Comparison of ENCODE assay signal across 20 cellular contexts in the genomic region with DNA sequence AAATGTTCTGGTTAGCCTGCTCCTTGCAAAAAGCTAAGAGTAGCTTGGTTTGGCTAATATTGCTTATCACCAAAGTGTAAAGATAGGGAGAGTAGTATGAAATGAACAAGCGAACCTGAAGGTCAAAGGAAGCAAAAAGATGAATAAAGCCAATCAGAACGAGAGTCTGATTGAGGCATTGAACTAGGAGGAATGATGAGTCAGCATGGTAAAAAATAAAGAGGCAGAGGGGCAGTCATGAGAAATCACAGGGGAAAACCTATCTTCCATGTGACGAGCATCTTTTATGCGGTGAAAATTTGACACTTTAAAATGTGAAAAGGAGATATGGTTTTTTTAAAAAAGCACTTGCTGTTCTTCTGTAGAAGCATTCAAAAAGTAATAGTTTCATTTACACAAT.
A peak's percentile ranks its signal among the peaks of the same experiment; 100 is the strongest.
DNase-seq lines count a peak whose midpoint lies in the region; ATAC-seq, FAIRE-seq and TF ChIP-seq lines count a peak whose summit lies in the region.
"Had no signal": no experiment of that assay in that cellular context is flagged by ENCODE, and none has a peak within 500 bp of the region (broad histone marks: within the 10 kb centered on the region; RNA-seq: fewer than 3 reads in every experiment).

No MANE protein-coding gene starts in this region.

- intact Hi-C loops in K562 (cut with micrococcal nuclease), result no loop called here

- H3K4me1 ChIP-seq in A549 (no peaks in the 10 kb centered on the region), GM23338 (ENCODE audit: insufficient read depth) (no peaks in the 10 kb centered on the region), K562 (replicated peaks in 1 of 2; ENCODE audit: control insufficient read depth in 2 of 2, insufficient read depth in 2 of 2, low read length in 2 of 2) (no peaks in the 10 kb centered on the region)
- H3K4me1 ChIP-seq: BLaER1 treated with 17β-estradiol and CSF1 and Interleukin-3, amounts not matched to agents 10 nM and 100 nM; Caco-2 had no signal

- TF ChIP-seq CTCF in A549 (IDR thresholded peaks at IDR 0.05), result no peak
- TF ChIP-seq CTCF in GM23338 (conservative IDR thresholded peaks at IDR 0.05; ENCODE audit: low read depth in 2 of 2), result no peak
- no peak for TF ChIP-seq CTCF in K562 (IDR thresholded peaks at IDR 0.05 in 2 of 3, conservative IDR thresholded peaks at IDR 0.05 in 1 of 3; ENCODE audit: insufficient read depth in 2 of 3, low read depth in 1 of 3, low read length in 3 of 3)

- TF ChIP-seq RAD21 in A549 (conservative IDR thresholded peaks at IDR 0.05 in 1 of 2, IDR thresholded peaks at IDR 0.05 in 1 of 2) (no peak), K562 (CRISPR knock-in tag; conservative IDR thresholded peaks at IDR 0.05 in 1 of 2, IDR thresholded peaks at IDR 0.05 in 1 of 2) (no peak)

- DNase-seq in A549 (ENCODE audit: low read depth in 1 of 2, low spot score in 1 of 2) (no peak), GM23338 (ENCODE audit: low spot score) (no peak), K562 (ENCODE audit: extremely low read depth in 1 of 4, low spot score in 3 of 4) (no peak), NCI-H526 (lab: John Stamatoyannopoulos, UW) (no peak)
- DNase-seq in activated T-cell treated with anti-CD3 and anti-CD28 coated beads, Interleukin-2, amount 50 U/mL, for 4 hours, result no peak
- DNase-seq: 8988T; AML-193; Caco-2; Calu3; CD4-positive, alpha-beta T cell; CD8-positive, alpha-beta T cell; DMS79 treated with DMSO at 0.1 percent for 48 hours; GF-D8 had no signal

- H3K9me1 ChIP-seq in K562 (ENCODE audit: control insufficient read depth, insufficient read depth, low read length), result no peaks in the 10 kb centered on the region

- H4K20me1 ChIP-seq in GM23338 (replicated peaks; ENCODE audit: insufficient read depth) (no peaks in the 10 kb centered on the region), K562 (replicated peaks; ENCODE audit: control insufficient read depth, insufficient read depth, low read length) (no peaks in the 10 kb centered on the region)
- H4K20me1 ChIP-seq: BLaER1 treated with 17β-estradiol and CSF1 and Interleukin-3, amounts not matched to agents 10 nM and 100 nM had no signal

- peaks cover 22% of the 10 kb centered on the region for H3K9me3 Mint-ChIP-seq in GM23338
- peaks cover 11% of the 10 kb centered on the region for H3K9me3 Mint-ChIP-seq in activated T-cell treated with anti-CD3 and anti-CD28 coated beads, Interleukin-2, amount 50 U/mL, for 4 hours

- no peak for TF ChIP-seq POLR2A in A549 (IDR thresholded peaks at IDR 0.05; ENCODE audit: low read length)
- TF ChIP-seq POLR2A in K562 (conservative IDR thresholded peaks at IDR 0.05), result no peak

- TF ChIP-seq EP300 in A549 (IDR thresholded peaks at IDR 0.05) (no peak), K562 (IDR thresholded peaks at IDR 0.05; ENCODE audit: low read length) (no peak)

- CTCF ChIA-PET in A549 (lab: Yijun Ruan, JAX), result no interaction called here
- CTCF ChIA-PET in K562 (lab: Yijun Ruan, JAX; ENCODE audit: low intra/inter-chr PET ratio), result no interaction called here

- no peaks in the 10 kb centered on the region for H3K4me1 Mint-ChIP-seq in GM23338
- no peaks in the 10 kb centered on the region for H3K4me1 Mint-ChIP-seq in activated T-cell treated with anti-CD3 and anti-CD28 coated beads, Interleukin-2, amount 50 U/mL, for 4 hours (ENCODE audit: low read depth)
- H3K4me1 Mint-ChIP-seq: B cell had no signal

- no peaks in the 10 kb centered on the region for H3K79me2 ChIP-seq in GM23338 (replicated peaks; ENCODE audit: insufficient read depth)
- H3K79me2 ChIP-seq in K562 (ENCODE audit: control insufficient read depth, insufficient read depth, low read length), result no peaks in the 10 kb centered on the region

- no peaks in the 10 kb centered on the region; the same call in 2 of the 3 replicates for H3K9me3 ChIP-seq in A549
- H3K9me3 ChIP-seq in K562 (replicated peaks; ENCODE audit: control insufficient read depth, insufficient read depth, low read depth, low read length), result peaks cover 4% of the 10 kb centered on the region; the same call in 1 of the 2 replicates
- H3K9me3 ChIP-seq: Caco-2 had no signal

- H3K27me3 Mint-ChIP-seq in GM23338 (ENCODE audit: insufficient read depth, low read depth, poor library complexity), result no peaks in the 10 kb centered on the region
- H3K27me3 Mint-ChIP-seq in activated T-cell treated with anti-CD3 and anti-CD28 coated beads, Interleukin-2, amount 50 U/mL, for 4 hours (ENCODE audit: low read depth), result no peaks in the 10 kb centered on the region
- H3K27me3 Mint-ChIP-seq: B cell; CD4-positive, alpha-beta T cell had no signal

- no peak overlapping the region for H3K9ac ChIP-seq in K562 (ENCODE audit: insufficient read depth in 1 of 2, low read depth in 2 of 2, low read length in 2 of 2)
- H3K9ac ChIP-seq: BLaER1 treated with 17β-estradiol and CSF1 and Interleukin-3, amounts not matched to agents 10 nM and 100 nM had no signal

- FAIRE-seq in A549 (lab: Jason Lieb, UNC), result no peak
- FAIRE-seq in K562 (lab: Jason Lieb, UNC), result no peak
- FAIRE-seq: D721Med, GM12891, GM18507 had no signal

- peak overlapping the region; percentile 21; the same call in 1 of the 2 replicates for H3K27ac Mint-ChIP-seq in GM23338
- H3K27ac Mint-ChIP-seq: B cell; CD4-positive, alpha-beta T cell; CD8-positive, alpha-beta T cell had no signal

- H3K4me3 ChIP-seq in A549, result no peak overlapping the region
- no peak overlapping the region for H3K4me3 ChIP-seq in GM23338
- H3K4me3 ChIP-seq in K562, result no peak overlapping the region
- H3K4me3 ChIP-seq: BLaER1 treated with 17β-estradiol and CSF1 and Interleukin-3, amounts not matched to agents 10 nM and 100 nM had no signal

- POLR2A ChIA-PET in A549 (lab: Yijun Ruan, JAX) (no interaction called here), K562 (lab: Yijun Ruan, JAX) (no interaction called here)

- H2AFZ ChIP-seq in GM23338, result no peak overlapping the region
- H2AFZ ChIP-seq in K562 (ENCODE audit: low read depth, low read length), result no peak overlapping the region

- H3K27ac ChIP-seq in A549, result no peak overlapping the region
- H3K27ac ChIP-seq in GM23338 (ENCODE audit: low read depth), result no peak overlapping the region
- no peak overlapping the region for H3K27ac ChIP-seq in K562 (ENCODE audit: extremely low read depth, low read depth, low read length)
- H3K27ac ChIP-seq: BLaER1 treated with 17β-estradiol and CSF1 and Interleukin-3, amounts not matched to agents 10 nM and 100 nM; C4-2B had no signal

- H3K9me2 ChIP-seq in GM23338 (ENCODE audit: insufficient read depth), result no peaks in the 10 kb centered on the region; the same call in 1 of the 2 replicates

- no peak overlapping the region for H3K4me3 Mint-ChIP-seq in GM23338
- H3K4me3 Mint-ChIP-seq in activated T-cell treated with anti-CD3 and anti-CD28 coated beads, Interleukin-2, amount 50 U/mL, for 4 hours, result no peak overlapping the region
- H3K4me3 Mint-ChIP-seq: B cell; CD4-positive, alpha-beta T cell; CD8-positive, alpha-beta T cell had no signal

- no peak for ATAC-seq in A549
- ATAC-seq in GM23338, result no peak
- ATAC-seq in K562, result no peak
- ATAC-seq in GM19324 (IDR thresholded peaks at IDR 0.05; ENCODE audit: low FRiP score, unreplicated experiment), result no peak
- no peak for ATAC-seq in activated T-cell treated with anti-CD3 and anti-CD28 coated beads, Interleukin-2, amount 50 U/mL, for 4 hours
- ATAC-seq: CD8-positive, alpha-beta T cell had no signal

- BruUV-seq in K562 (replicated peaks; lab: Mats Ljungman, UMichigan), result no TSS peak

- H3K36me3 ChIP-seq in GM23338 (ENCODE audit: insufficient read depth) (no peaks in the 10 kb centered on the region), K562 (ENCODE audit: control insufficient read depth, insufficient read depth, low read length) (no peaks in the 10 kb centered on the region)
- H3K36me3 ChIP-seq: BLaER1 treated with 17β-estradiol and CSF1 and Interleukin-3, amounts not matched to agents 10 nM and 100 nM had no signal

- H3K27me3 ChIP-seq in GM23338 (ENCODE audit: insufficient read depth) (no peaks in the 10 kb centered on the region), K562 (ENCODE audit: control insufficient read depth in 2 of 2, insufficient read depth in 2 of 2, low read length in 2 of 2) (no peaks in the 10 kb centered on the region)
- H3K27me3 ChIP-seq: BLaER1 treated with 17β-estradiol and CSF1 and Interleukin-3, amounts not matched to agents 10 nM and 100 nM had no signal

- no peak overlapping the region for H3K4me2 ChIP-seq in A549
- H3K4me2 ChIP-seq in GM23338, result no peak overlapping the region
- H3K4me2 ChIP-seq in K562 (ENCODE audit: insufficient read depth, low read length), result no peak overlapping the region
- H3K4me2 ChIP-seq: BLaER1 treated with 17β-estradiol and CSF1 and Interleukin-3, amounts not matched to agents 10 nM and 100 nM had no signal

- H3K36me3 Mint-ChIP-seq in GM23338 (ENCODE audit: low read depth), result peaks cover 14% of the 10 kb centered on the region; the same call in 2 of the 3 replicates
- H3K36me3 Mint-ChIP-seq in activated T-cell treated with anti-CD3 and anti-CD28 coated beads, Interleukin-2, amount 50 U/mL, for 4 hours (ENCODE audit: insufficient read depth), result no peaks in the 10 kb centered on the region
- H3K36me3 Mint-ChIP-seq: CD8-positive, alpha-beta T cell had no signal

- in situ Hi-C loops in K562 (cut with MboI), result no loop called here

- WGBS in A549 (ENCODE audit: missing lambda C conversion rate), result 41% methylated on average over 4 of the region's 4 CpGs
- 4% methylated on average over 4 of the region's 4 CpGs for WGBS in K562 (ENCODE audit: insufficient coverage, low coverage, missing lambda C conversion rate)

- H3F3A ChIP-seq in GM23338 (replicated peaks; ENCODE audit: low read depth), result no peaks in the 10 kb centered on the region

TF ChIP-seq in A549, 52 proteins besides CTCF, POLR2A, EP300 and RAD21:
- peak; percentile 41 for TF ChIP-seq MAFK (IDR thresholded peaks at IDR 0.05; ENCODE audit: partially characterized antibody)
- no peak for TF ChIP-seq EHF (CRISPR knock-in tag; IDR thresholded peaks at IDR 0.05)

TF ChIP-seq in K562, 482 proteins besides CTCF, POLR2A, EP300 and RAD21:
- TF ChIP-seq ZNF324 (CRISPR knock-in tag; IDR thresholded peaks at IDR 0.05) (no peak), ZNF316 (IDR thresholded peaks at IDR 0.05) (peak; percentile 18; the same call in 1 of the 2 replicates)
- TF ChIP-seq, protein P1, sequence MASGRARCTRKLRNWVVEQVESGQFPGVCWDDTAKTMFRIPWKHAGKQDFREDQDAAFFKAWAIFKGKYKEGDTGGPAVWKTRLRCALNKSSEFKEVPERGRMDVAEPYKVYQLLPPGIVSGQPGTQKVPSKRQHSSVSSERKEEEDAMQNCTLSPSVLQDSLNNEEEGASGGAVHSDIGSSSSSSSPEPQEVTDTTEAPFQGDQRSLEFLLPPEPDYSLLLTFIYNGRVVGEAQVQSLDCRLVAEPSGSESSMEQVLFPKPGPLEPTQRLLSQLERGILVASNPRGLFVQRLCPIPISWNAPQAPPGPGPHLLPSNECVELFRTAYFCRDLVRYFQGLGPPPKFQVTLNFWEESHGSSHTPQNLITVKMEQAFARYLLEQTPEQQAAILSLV (tag; IDR thresholded peaks at IDR 0.05), result no peak
